ENCODE assay signal across 8 cellular contexts in genomic region chr16:47037746-47038458, GRCh38.
DNase-seq lines count a peak whose midpoint lies in the region; ATAC-seq and TF ChIP-seq lines count a peak whose summit lies in the region.

No MANE protein-coding gene starts in this region.

- H3K36me3 Mint-ChIP-seq in activated naive CD8-positive, alpha-beta T cell = no peaks in the 10 kb centered on the region

- DNase-seq in GM04503 (ENCODE audit: low read depth) = peak; percentile 14
- DNase-seq in KG1 (lab: John Stamatoyannopoulos, UW) = peak; percentile 31
- DNase-seq in SKM-1 (lab: John Stamatoyannopoulos, UW; ENCODE audit: unreplicated experiment) = peak; percentile 60
- DNase-seq in heart left ventricle = peak; percentile 89 to 95 (median 90)
- DNase-seq in posterior vena cava (ENCODE audit: low spot score) = peak; percentile 96
- DNase-seq in upper lobe of left lung = peak; percentile 90 to 99

- no peak for TF ChIP-seq POLR2A in heart left ventricle (IDR thresholded peaks at IDR 0.05)
- TF ChIP-seq POLR2A in upper lobe of left lung (IDR thresholded peaks at IDR 0.05) = no peak

- TF ChIP-seq CTCF in heart left ventricle (IDR thresholded peaks at IDR 0.05) (peak; percentile 87 to 98 (median 94)), upper lobe of left lung (IDR thresholded peaks at IDR 0.05) (peak; percentile 84 to 98 (median 97))

- intact Hi-C loops in heart left ventricle (cut with DNase I) = loop anchor here (5.0 to 10.0 kb wide), 7 partner anchors 66 to 1129 kb away; partner anchors contain the start of genes NETO2 (in 6 of the 10), ABCC12 (in 4 of the 10) and DNAJA2 (in 1 of the 10)
- intact Hi-C loops in posterior vena cava (cut with DNase I) = loop anchor here in 1 of 2 donors (10.0 kb wide), 1 partner anchor 1127 kb away; no protein-coding TSS in a partner anchor

- WGBS in heart left ventricle, 4 donors = 4 to 10% (median 6%) methylated on average over 25 to 67 of the region's 67 CpGs
- 7 to 22% methylated on average over 16 to 48 of the region's 67 CpGs for WGBS in upper lobe of left lung, 2 donors

- peaks cover 0 to 12% (median 3%) of the 10 kb centered on the region in 12 donors for H3K4me1 ChIP-seq in heart left ventricle
- peaks cover 4 to 14% (median 6%) of the 10 kb centered on the region in 4 donors for H3K4me1 ChIP-seq in upper lobe of left lung

- no peak overlapping the region for H3K27ac Mint-ChIP-seq in activated naive CD8-positive, alpha-beta T cell

- H3K27me3 Mint-ChIP-seq in activated naive CD8-positive, alpha-beta T cell = no peaks in the 10 kb centered on the region

- H3K27me3 ChIP-seq in heart left ventricle = no peaks in the 10 kb centered on the region
- no peaks in the 10 kb centered on the region for H3K27me3 ChIP-seq in upper lobe of left lung

- peaks cover 4% of the 10 kb centered on the region for H3K4me1 Mint-ChIP-seq in activated naive CD8-positive, alpha-beta T cell (ENCODE audit: low read depth)

- H3K9me3 ChIP-seq in heart left ventricle (no peaks in the 10 kb centered on the region), upper lobe of left lung (no peaks in the 10 kb centered on the region)

- peak; percentile 87 for ATAC-seq in GM21825 (IDR thresholded peaks at IDR 0.05; ENCODE audit: unreplicated experiment)
- ATAC-seq in heart left ventricle = peak; percentile 85 to 99 (median 98)
- peak; percentile 94 to 99 for ATAC-seq in upper lobe of left lung (ENCODE audit: low FRiP score in 2 of 2)

- no peaks in the 10 kb centered on the region for H3K9me3 Mint-ChIP-seq in activated naive CD8-positive, alpha-beta T cell (ENCODE audit: low read depth)

- peak overlapping the region; percentile 80 for H3K4me3 Mint-ChIP-seq in activated naive CD8-positive, alpha-beta T cell

- H3K27ac ChIP-seq in heart left ventricle (peak overlapping the region in 6 of 12 donors; percentile 29 to 68 (median 50)), upper lobe of left lung (peak overlapping the region in 3 of 4 donors; percentile 54 to 83 (median 75))

- no peaks in the 10 kb centered on the region for H3K36me3 ChIP-seq in heart left ventricle
- H3K36me3 ChIP-seq in upper lobe of left lung = no peaks in the 10 kb centered on the region

- peak overlapping the region; percentile 60 to 78 (median 66) for H3K4me3 ChIP-seq in heart left ventricle
- H3K4me3 ChIP-seq in upper lobe of left lung = peak overlapping the region; percentile 49 to 65 (median 59)

- no peak for TF ChIP-seq EP300 in upper lobe of left lung (IDR thresholded peaks at IDR 0.05)

Comparison
In these comparisons a context has a peak if more than half of its experiments do, and no peak if none do; other contexts are left out.
1. DNase-seq: peak in every context shown above with its lines; median percentile 96 in posterior vena cava; 94 in upper lobe of left lung; 90 in heart left ventricle; 60 in SKM-1; 31 in KG1; 14 in GM04503.